1 cellular context compared by ENCODE assay signal in the genomic region with DNA sequence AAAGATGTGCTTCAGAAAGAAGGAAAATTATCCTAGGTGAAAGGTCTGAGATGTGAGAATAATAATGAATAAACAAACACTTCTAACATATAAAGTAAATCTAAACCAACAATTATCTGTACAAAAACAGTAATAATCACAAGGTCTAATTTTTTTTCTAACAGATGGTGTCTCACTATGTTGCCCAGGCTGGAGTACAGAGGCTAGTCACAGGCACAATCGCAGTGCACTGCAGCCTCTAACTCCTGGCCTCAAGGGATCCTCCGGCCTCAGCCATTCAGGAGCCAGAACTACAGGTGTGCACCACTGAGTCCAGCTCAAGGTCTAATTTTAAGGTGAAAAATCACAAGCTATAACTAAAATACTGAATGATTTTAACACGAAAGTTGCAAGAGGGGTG.
TF ChIP-seq lines count a peak whose summit lies in the region.

No MANE protein-coding gene starts in this region.

TF ChIP-seq in WTC11, 78 proteins besides CTCF, POLR2A, EP300 and RAD21 (continued from another document):
- TF ChIP-seq, protein P1, sequence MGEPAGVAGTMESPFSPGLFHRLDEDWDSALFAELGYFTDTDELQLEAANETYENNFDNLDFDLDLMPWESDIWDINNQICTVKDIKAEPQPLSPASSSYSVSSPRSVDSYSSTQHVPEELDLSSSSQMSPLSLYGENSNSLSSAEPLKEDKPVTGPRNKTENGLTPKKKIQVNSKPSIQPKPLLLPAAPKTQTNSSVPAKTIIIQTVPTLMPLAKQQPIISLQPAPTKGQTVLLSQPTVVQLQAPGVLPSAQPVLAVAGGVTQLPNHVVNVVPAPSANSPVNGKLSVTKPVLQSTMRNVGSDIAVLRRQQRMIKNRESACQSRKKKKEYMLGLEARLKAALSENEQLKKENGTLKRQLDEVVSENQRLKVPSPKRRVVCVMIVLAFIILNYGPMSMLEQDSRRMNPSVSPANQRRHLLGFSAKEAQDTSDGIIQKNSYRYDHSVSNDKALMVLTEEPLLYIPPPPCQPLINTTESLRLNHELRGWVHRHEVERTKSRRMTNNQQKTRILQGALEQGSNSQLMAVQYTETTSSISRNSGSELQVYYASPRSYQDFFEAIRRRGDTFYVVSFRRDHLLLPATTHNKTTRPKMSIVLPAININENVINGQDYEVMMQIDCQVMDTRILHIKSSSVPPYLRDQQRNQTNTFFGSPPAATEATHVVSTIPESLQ (CRISPR knock-in tag; IDR thresholded peaks at IDR 0.05) = no peak
- TF ChIP-seq, protein P2, sequence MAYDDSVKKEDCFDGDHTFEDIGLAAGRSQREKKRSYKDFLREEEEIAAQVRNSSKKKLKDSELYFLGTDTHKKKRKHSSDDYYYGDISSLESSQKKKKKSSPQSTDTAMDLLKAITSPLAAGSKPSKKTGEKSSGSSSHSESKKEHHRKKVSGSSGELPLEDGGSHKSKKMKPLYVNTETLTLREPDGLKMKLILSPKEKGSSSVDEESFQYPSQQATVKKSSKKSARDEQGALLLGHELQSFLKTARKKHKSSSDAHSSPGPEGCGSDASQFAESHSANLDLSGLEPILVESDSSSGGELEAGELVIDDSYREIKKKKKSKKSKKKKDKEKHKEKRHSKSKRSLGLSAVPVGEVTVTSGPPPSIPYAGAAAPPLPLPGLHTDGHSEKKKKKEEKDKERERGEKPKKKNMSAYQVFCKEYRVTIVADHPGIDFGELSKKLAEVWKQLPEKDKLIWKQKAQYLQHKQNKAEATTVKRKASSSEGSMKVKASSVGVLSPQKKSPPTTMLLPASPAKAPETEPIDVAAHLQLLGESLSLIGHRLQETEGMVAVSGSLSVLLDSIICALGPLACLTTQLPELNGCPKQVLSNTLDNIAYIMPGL (CRISPR knock-in tag; IDR thresholded peaks at IDR 0.05) = no peak
- TF ChIP-seq ZNF121 (CRISPR knock-in tag; IDR thresholded peaks at IDR 0.05) (peak; percentile 72; the same call in 1 of the 2 replicates), ZNF416 (CRISPR knock-in tag; IDR thresholded peaks at IDR 0.05) (no peak), NFE2L1 (CRISPR knock-in tag; IDR thresholded peaks at IDR 0.05) (no peak)
- TF ChIP-seq, protein P3, sequence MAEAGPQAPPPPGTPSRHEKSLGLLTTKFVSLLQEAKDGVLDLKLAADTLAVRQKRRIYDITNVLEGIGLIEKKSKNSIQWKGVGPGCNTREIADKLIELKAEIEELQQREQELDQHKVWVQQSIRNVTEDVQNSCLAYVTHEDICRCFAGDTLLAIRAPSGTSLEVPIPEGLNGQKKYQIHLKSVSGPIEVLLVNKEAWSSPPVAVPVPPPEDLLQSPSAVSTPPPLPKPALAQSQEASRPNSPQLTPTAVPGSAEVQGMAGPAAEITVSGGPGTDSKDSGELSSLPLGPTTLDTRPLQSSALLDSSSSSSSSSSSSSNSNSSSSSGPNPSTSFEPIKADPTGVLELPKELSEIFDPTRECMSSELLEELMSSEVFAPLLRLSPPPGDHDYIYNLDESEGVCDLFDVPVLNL (CRISPR knock-in tag; IDR thresholded peaks at IDR 0.05; ENCODE audit: borderline replicate concordance, low read depth) = no peak
